Comparison of ENCODE assay signal across 13 cellular contexts in the genomic region with DNA sequence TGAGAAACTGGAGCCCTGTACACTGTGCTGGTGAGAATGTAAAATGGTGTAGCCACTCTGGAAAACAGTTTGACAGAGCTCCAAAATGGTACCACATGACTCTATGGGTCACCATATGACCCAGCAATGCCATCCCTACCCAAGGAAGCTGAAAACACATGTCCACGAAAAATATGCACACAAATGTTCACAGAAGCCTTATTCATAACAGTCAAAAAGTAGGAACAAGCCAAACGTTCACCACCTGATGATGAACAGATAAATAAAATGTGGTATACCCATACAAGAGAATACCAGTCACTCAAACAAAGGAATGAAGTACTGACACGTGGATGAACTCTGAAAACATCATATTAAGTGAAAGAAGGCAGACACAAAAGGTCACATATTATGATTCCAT. TPM values are rescaled to one million over a fixed set of nuclear protein-coding genes. Genes with fewer than 3 reads are reported as not detected.
"Had no signal": no experiment of that assay in that cellular context is flagged by ENCODE, and none has a peak within 500 bp of the region (broad histone marks: within the 10 kb centered on the region; RNA-seq: fewer than 3 reads in every experiment).

No MANE protein-coding gene starts in this region.

- H3K27me3 ChIP-seq: colonic mucosa, tibial nerve had no signal

- H3K4me3 ChIP-seq: colonic mucosa, tibial nerve had no signal

- H3K27ac ChIP-seq: parathyroid adenoma had no signal

- H3K36me3 ChIP-seq: colonic mucosa had no signal

- H3K4me3 Mint-ChIP-seq: stimulated activated memory B cell treated with anti-CD40 and anti-IgM and Interleukin-4, amounts not matched to agents 10 μg/mL and 1 μg/mL and 100 μg/mL, for 72 hours; T-helper 1 cell treated with Interleukin-12 subunit alpha and Interleukin-12 subunit beta and Interleukin-4 antibody, amounts not matched to agents 30 μg/mL and 1 μg/mL, for 36 hours had no signal

- H3K9me3 Mint-ChIP-seq: stimulated activated memory B cell treated with anti-CD40 and anti-IgM and Interleukin-4, amounts not matched to agents 10 μg/mL and 1 μg/mL and 100 μg/mL, for 72 hours; T-helper 1 cell treated with Interleukin-12 subunit alpha and Interleukin-12 subunit beta and Interleukin-4 antibody, amounts not matched to agents 30 μg/mL and 1 μg/mL, for 36 hours had no signal

- H3K27me3 Mint-ChIP-seq: activated naive CD8-positive, alpha-beta T cell; stimulated activated memory B cell treated with anti-CD40 and anti-IgM and Interleukin-4, amounts not matched to agents 10 μg/mL and 1 μg/mL and 100 μg/mL, for 72 hours had no signal

- ATAC-seq: stimulated activated memory B cell treated with anti-CD40 and anti-IgM and Interleukin-4, amounts not matched to agents 10 μg/mL and 1 μg/mL and 100 μg/mL, for 72 hours had no signal

- H3K9me3 ChIP-seq: colonic mucosa, tibial nerve had no signal

- H3K9ac ChIP-seq: parathyroid adenoma had no signal

- H3K27ac Mint-ChIP-seq: activated naive CD8-positive, alpha-beta T cell; stimulated activated memory B cell treated with anti-CD40 and anti-IgM and Interleukin-4, amounts not matched to agents 10 μg/mL and 1 μg/mL and 100 μg/mL, for 72 hours; T-helper 1 cell treated with Interleukin-12 subunit alpha and Interleukin-12 subunit beta and Interleukin-4 antibody, amounts not matched to agents 30 μg/mL and 1 μg/mL, for 36 hours had no signal

- H2AFZ ChIP-seq: parathyroid adenoma had no signal

- DNase-seq: activated CD4-positive, alpha-beta T cell treated with anti-CD3 and anti-CD28 coated beads, Interleukin-2, amount 50 U/mL, for 1 hour; activated CD4-positive, CD25-positive, alpha-beta regulatory T cell; activated effector memory CD4-positive, alpha-beta T cell treated with Interleukin-2 at 50 U/mL for 16 hours; effector CD8-positive, alpha-beta T cell; hypothalamus; kidney glomerular epithelial cell had no signal

RNA-seq across cellular contexts. Expression of a gene that starts 35.3 kb away (rescaled TPM):
- total RNA-seq: mononuclear cell had no signal
